In the genomic region with DNA sequence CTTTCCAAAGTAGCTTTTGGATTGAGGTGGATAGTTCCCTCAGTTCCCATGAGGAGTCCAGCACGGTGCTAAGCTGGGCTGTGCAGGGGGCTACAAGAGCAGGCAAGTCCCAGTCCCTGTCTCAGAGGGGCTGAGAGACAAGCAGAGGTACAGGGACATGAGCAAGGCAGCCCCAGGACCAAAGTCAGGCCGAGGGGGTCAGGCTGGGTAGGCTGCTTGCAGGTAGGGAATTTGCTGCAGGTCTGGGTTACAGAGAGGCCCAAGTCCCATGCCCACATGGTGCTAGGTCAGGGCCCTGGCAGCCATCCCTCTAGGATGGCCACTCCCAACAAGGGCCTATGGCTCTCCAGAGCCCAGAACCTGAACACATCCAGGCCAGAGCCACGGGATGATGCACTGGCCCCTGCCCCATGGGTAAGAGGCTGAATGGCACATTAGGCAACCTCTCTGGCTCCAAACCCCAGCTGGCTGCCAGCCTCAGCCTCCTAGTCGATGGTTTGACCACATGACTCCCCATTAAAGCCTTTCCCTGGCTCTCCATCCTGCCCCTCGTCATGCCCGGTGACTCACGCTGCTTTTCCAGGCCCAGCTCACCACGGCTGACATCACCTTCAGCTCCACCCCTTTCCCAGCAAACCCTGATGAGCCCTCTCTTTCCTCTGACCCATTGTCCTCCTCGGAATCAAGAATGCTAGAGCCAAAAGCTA, we compare ENCODE assay signal across 10 cellular contexts.
DNase-seq lines count a peak whose midpoint lies in the region; FAIRE-seq and TF ChIP-seq lines count a peak whose summit lies in the region.
"Had no signal": no experiment of that assay in that cellular context is flagged by ENCODE, and none has a peak within 500 bp of the region (broad histone marks: within the 10 kb centered on the region; RNA-seq: fewer than 3 reads in every experiment).

No MANE protein-coding gene starts in this region.

- H3K36me3 Mint-ChIP-seq in astrocyte (ENCODE audit: low read depth, unreplicated experiment): no peaks in the 10 kb centered on the region
- no peaks in the 10 kb centered on the region for H3K36me3 Mint-ChIP-seq in activated CD4-positive, alpha-beta memory T cell treated with anti-CD3 and anti-CD28 coated beads for 36 hours

- H2AFZ ChIP-seq in astrocyte (ENCODE audit: low read depth, low read length) (peak overlapping the region; percentile 49), keratinocyte (ENCODE audit: control insufficient read depth, low read length) (peak overlapping the region; percentile 74)

- no peaks in the 10 kb centered on the region for H3K9me3 ChIP-seq in astrocyte (ENCODE audit: insufficient read depth, low read depth, low read length)
- no peaks in the 10 kb centered on the region for H3K9me3 ChIP-seq in keratinocyte (ENCODE audit: control insufficient read depth, low read depth, low read length)
- no peaks in the 10 kb centered on the region for H3K9me3 ChIP-seq in suprapubic skin

- H4K20me1 ChIP-seq in astrocyte (ENCODE audit: insufficient read depth, low read length) (no peaks in the 10 kb centered on the region), keratinocyte (ENCODE audit: control insufficient read depth, extremely low read depth, insufficient read depth, low read length) (no peaks in the 10 kb centered on the region)

- DNase-seq in HEK293T (ENCODE audit: extremely low spot score) (peak; percentile 27), astrocyte (ENCODE audit: low read depth) (peak; percentile 94), keratinocyte (ENCODE audit: low read depth, low spot score) (peak; percentile 61), suprapubic skin (ENCODE audit: low spot score in 2 of 2) (peak; percentile 77 to 84), GM12892 (ENCODE audit: insufficient read length) (no peak), NCI-H1417 treated with DMSO at 0.1 percent for 48 hours (lab: John Stamatoyannopoulos, UW) (no peak)
- no peak for DNase-seq in stimulated activated CD4-positive, alpha-beta T cell treated with anti-CD3 and anti-CD28 coated beads, Interleukin-1b, Interleukin-23, amount 100 ng/mL, for 48 hours
- no peak for DNase-seq in activated CD4-positive, alpha-beta memory T cell treated with anti-CD3 and anti-CD28 coated beads for 36 hours

- no peak for TF ChIP-seq CTCF in astrocyte (IDR thresholded peaks at IDR 0.05; ENCODE audit: insufficient read depth, low read depth, low read length)
- TF ChIP-seq CTCF in keratinocyte (optimal IDR thresholded peaks at IDR 0.05 in 1 of 3, IDR thresholded peaks at IDR 0.05 in 1 of 3, conservative IDR thresholded peaks at IDR 0.05 in 1 of 3; ENCODE audit: extremely low read depth in 1 of 3, insufficient read depth in 2 of 3, low read length in 3 of 3): no peak
- TF ChIP-seq CTCF in suprapubic skin (IDR thresholded peaks at IDR 0.05): no peak

- H3K36me3 ChIP-seq in astrocyte (ENCODE audit: insufficient read depth, low read length) (no peaks in the 10 kb centered on the region), keratinocyte (ENCODE audit: control insufficient read depth in 2 of 2, extremely low read depth in 1 of 2, insufficient read depth in 2 of 2, low read length in 2 of 2) (no peaks in the 10 kb centered on the region), suprapubic skin (no peaks in the 10 kb centered on the region)

- H3K9me1 ChIP-seq in keratinocyte (ENCODE audit: control insufficient read depth, extremely low read depth, insufficient read depth, low read length): peaks cover 2% of the 10 kb centered on the region

- 29% methylated on average over 8 of the region's 9 CpGs for WGBS in suprapubic skin

- H3K4me1 ChIP-seq in astrocyte (ENCODE audit: insufficient read depth, low read length) (peaks cover 30% of the 10 kb centered on the region), keratinocyte (ENCODE audit: control insufficient read depth, extremely low read depth, insufficient read depth, low read length) (peaks cover 56% of the 10 kb centered on the region), suprapubic skin (peaks cover 48% of the 10 kb centered on the region)

- dilution Hi-C loops in keratinocyte (cut with MboI; ENCODE audit: extremely low pct_ligation_motif_present, low sequenced_read_pairs): no loop called here

- H3K4me3 Mint-ChIP-seq in astrocyte (ENCODE audit: unreplicated experiment): no peak overlapping the region
- H3K4me3 Mint-ChIP-seq in activated CD4-positive, alpha-beta memory T cell treated with anti-CD3 and anti-CD28 coated beads for 36 hours: no peak overlapping the region
- H3K4me3 Mint-ChIP-seq: dendritic cell treated with granulocyte-macrophage colony-stimulating factor and Interleukin-4, amounts not matched to agents 40 ng/mL and 50 ng/mL, for 4 days had no signal

- H3K27me3 Mint-ChIP-seq in astrocyte (ENCODE audit: low read depth, unreplicated experiment): peaks cover 5% of the 10 kb centered on the region
- no peaks in the 10 kb centered on the region for H3K27me3 Mint-ChIP-seq in activated CD4-positive, alpha-beta memory T cell treated with anti-CD3 and anti-CD28 coated beads for 36 hours

- peak overlapping the region; percentile 87 for H3K27ac Mint-ChIP-seq in astrocyte (ENCODE audit: unreplicated experiment)
- H3K27ac Mint-ChIP-seq in activated CD4-positive, alpha-beta memory T cell treated with anti-CD3 and anti-CD28 coated beads for 36 hours: no peak overlapping the region
- H3K27ac Mint-ChIP-seq: dendritic cell treated with granulocyte-macrophage colony-stimulating factor and Interleukin-4, amounts not matched to agents 40 ng/mL and 50 ng/mL, for 4 days had no signal

- peaks cover 40% of the 10 kb centered on the region for H3K4me1 Mint-ChIP-seq in astrocyte (ENCODE audit: low read depth, unreplicated experiment)
- H3K4me1 Mint-ChIP-seq in activated CD4-positive, alpha-beta memory T cell treated with anti-CD3 and anti-CD28 coated beads for 36 hours (ENCODE audit: low read depth): no peaks in the 10 kb centered on the region

- FAIRE-seq in astrocyte (lab: Jason Lieb, UNC) (peak; percentile 89), keratinocyte (lab: Jason Lieb, UNC) (peak; percentile 98), GM12892 (lab: Jason Lieb, UNC) (no peak)

- H3K27ac ChIP-seq in astrocyte (ENCODE audit: low read depth, low read length) (peak overlapping the region; percentile 57), keratinocyte (ENCODE audit: control insufficient read depth, insufficient read depth, low read length) (peak overlapping the region; percentile 64), suprapubic skin (peak overlapping the region; percentile 66)
- H3K27ac ChIP-seq: VCaP had no signal

- no peaks in the 10 kb centered on the region for H3K79me2 ChIP-seq in astrocyte (ENCODE audit: insufficient read depth, low read length)
- H3K79me2 ChIP-seq in keratinocyte (ENCODE audit: control insufficient read depth, insufficient read depth, low read length): no peaks in the 10 kb centered on the region

- TF ChIP-seq EP300 in suprapubic skin (IDR thresholded peaks at IDR 0.05): no peak

- TF ChIP-seq POLR2A in suprapubic skin (IDR thresholded peaks at IDR 0.05): no peak
- no peak for TF ChIP-seq POLR2A in GM12892 (IDR thresholded peaks at IDR 0.05; ENCODE audit: low read depth, low read length)

- H3K4me2 ChIP-seq in astrocyte (ENCODE audit: low read length): peak overlapping the region; percentile 11
- peak overlapping the region; percentile 58 for H3K4me2 ChIP-seq in keratinocyte (ENCODE audit: control insufficient read depth, extremely low read depth, insufficient read depth, low read depth, low read length)

- peaks cover 2% of the 10 kb centered on the region for H3K9me3 Mint-ChIP-seq in astrocyte (ENCODE audit: unreplicated experiment)
- no peaks in the 10 kb centered on the region for H3K9me3 Mint-ChIP-seq in activated CD4-positive, alpha-beta memory T cell treated with anti-CD3 and anti-CD28 coated beads for 36 hours
- H3K9me3 Mint-ChIP-seq: dendritic cell treated with granulocyte-macrophage colony-stimulating factor and Interleukin-4, amounts not matched to agents 40 ng/mL and 50 ng/mL, for 4 days had no signal

- POLR2A ChIA-PET in HEK293T (lab: Yijun Ruan, JAX): no interaction called here
- POLR2A ChIA-PET in activated CD4-positive, alpha-beta memory T cell treated with anti-CD3 and anti-CD28 coated beads for 36 hours (lab: Charles Lee): no interaction called here

- intact Hi-C loops in activated CD4-positive, alpha-beta memory T cell treated with anti-CD3 and anti-CD28 coated beads for 36 hours (cut with micrococcal nuclease): no loop called here

- CTCF ChIA-PET in HEK293T (lab: Yijun Ruan, JAX): interaction anchor here (1.1 kb wide), 1 partner anchor 84 kb away, joined by 3 read pairs; no protein-coding TSS in a partner anchor
- CTCF ChIA-PET in activated CD4-positive, alpha-beta memory T cell treated with anti-CD3 and anti-CD28 coated beads for 36 hours (lab: Charles Lee): no interaction called here

- H3K9ac ChIP-seq in astrocyte (ENCODE audit: low read length) (peak overlapping the region; percentile 26), keratinocyte (ENCODE audit: control insufficient read depth, extremely low read depth, insufficient read depth, low read length) (peak overlapping the region; percentile 2)

- H3K4me3 ChIP-seq in astrocyte (ENCODE audit: insufficient read depth, low read depth, low read length) (no peak overlapping the region), keratinocyte (ENCODE audit: control insufficient read depth in 2 of 3, extremely low read depth in 1 of 3, insufficient read depth in 2 of 3, low read depth in 1 of 3, low read length in 3 of 3) (no peak overlapping the region), suprapubic skin (no peak overlapping the region)

- H3K27me3 ChIP-seq in astrocyte (ENCODE audit: insufficient read depth, low read length): no peaks in the 10 kb centered on the region
- no peaks in the 10 kb centered on the region for H3K27me3 ChIP-seq in keratinocyte (ENCODE audit: control insufficient read depth, extremely low read depth, insufficient read depth, low read length)
- no peaks in the 10 kb centered on the region for H3K27me3 ChIP-seq in suprapubic skin

TF ChIP-seq in HEK293T, 16 proteins besides CTCF, POLR2A, EP300 and RAD21:
- TF ChIP-seq FOXK2 (IDR thresholded peaks at IDR 0.05) (no peak), L3MBTL2 (conservative IDR thresholded peaks at IDR 0.05) (no peak), FOXA1 (IDR thresholded peaks at IDR 0.05) (no peak), CTBP1 (IDR thresholded peaks at IDR 0.05; ENCODE audit: borderline replicate concordance) (no peak), HDGF (IDR thresholded peaks at IDR 0.05; ENCODE audit: borderline replicate concordance) (no peak)
- TF ChIP-seq, protein P1, sequence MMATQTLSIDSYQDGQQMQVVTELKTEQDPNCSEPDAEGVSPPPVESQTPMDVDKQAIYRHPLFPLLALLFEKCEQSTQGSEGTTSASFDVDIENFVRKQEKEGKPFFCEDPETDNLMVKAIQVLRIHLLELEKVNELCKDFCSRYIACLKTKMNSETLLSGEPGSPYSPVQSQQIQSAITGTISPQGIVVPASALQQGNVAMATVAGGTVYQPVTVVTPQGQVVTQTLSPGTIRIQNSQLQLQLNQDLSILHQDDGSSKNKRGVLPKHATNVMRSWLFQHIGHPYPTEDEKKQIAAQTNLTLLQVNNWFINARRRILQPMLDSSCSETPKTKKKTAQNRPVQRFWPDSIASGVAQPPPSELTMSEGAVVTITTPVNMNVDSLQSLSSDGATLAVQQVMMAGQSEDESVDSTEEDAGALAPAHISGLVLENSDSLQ (IDR thresholded peaks at IDR 0.05): no peak

Comparison
In these comparisons a context has a peak if more than half of its experiments do, and no peak if none do; other contexts are left out.
1. DNase-seq: peak in HEK293T (single experiment), astrocyte (single experiment), keratinocyte (single experiment) and suprapubic skin (2 of 2); none in GM12892 (single experiment), stimulated activated CD4-positive, alpha-beta T cell treated with anti-CD3 and anti-CD28 coated beads, Interleukin-1b, Interleukin-23, amount 100 ng/mL, for 48 hours (single experiment), activated CD4-positive, alpha-beta memory T cell treated with anti-CD3 and anti-CD28 coated beads for 36 hours (single experiment) and NCI-H1417 treated with DMSO at 0.1 percent for 48 hours (single experiment).
2. Peak in every context shown above with its lines, with median percentiles within 50 percentile points of each other: H3K27ac ChIP-seq.